In genomic region chr12:75935544-75936242, GRCh38 we compare ENCODE assay signal across 1 cellular context.
TF ChIP-seq lines count a peak whose summit lies in the region.

No MANE protein-coding gene starts in this region.

TF ChIP-seq in K562, 482 proteins besides CTCF, POLR2A, EP300 and RAD21 (continued from another document):
- TF ChIP-seq, protein P1, sequence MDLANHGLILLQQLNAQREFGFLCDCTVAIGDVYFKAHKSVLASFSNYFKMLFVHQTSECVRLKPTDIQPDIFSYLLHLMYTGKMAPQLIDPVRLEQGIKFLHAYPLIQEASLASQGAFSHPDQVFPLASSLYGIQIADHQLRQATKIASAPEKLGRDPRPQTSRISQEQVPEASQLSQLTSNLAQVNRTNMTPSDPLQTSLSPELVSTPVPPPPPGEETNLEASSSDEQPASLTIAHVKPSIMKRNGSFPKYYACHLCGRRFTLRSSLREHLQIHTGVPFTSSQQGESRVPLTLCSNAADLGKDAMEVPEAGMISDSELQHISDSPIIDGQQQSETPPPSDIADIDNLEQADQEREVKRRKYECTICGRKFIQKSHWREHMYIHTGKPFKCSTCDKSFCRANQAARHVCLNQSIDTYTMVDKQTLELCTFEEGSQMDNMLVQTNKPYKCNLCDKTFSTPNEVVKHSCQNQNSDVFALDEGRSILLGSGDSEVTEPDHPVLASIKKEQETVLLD (IDR thresholded peaks at IDR 0.05), result no peak
